ENCODE assay signal across 20 cellular contexts in the genomic region with DNA sequence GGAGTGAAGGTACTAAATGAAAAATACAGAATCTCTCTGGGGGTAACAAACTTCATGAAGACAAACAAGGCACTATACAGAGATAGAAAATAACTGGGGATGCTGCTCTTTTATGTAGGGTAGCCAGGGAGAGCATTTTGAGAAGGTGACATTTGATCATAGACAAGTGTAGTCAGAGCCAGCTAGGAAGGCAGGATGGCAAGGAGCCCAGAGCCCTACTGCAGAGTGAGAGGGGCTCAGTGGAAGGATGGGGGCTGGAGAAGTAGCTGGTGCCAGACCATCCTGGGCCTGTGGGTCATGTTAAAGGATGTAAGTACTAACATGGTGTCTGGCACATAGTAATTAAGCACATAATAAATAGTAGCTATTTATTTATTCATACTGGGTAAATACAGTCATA.
"Had no signal": no experiment of that assay in that cellular context is flagged by ENCODE, and none has a peak within 500 bp of the region (broad histone marks: within the 10 kb centered on the region; RNA-seq: fewer than 3 reads in every experiment).

No MANE protein-coding gene starts in this region.

- H3K27ac ChIP-seq: breast epithelium, left lung, testis had no signal

- H3K27me3 ChIP-seq: breast epithelium, left lung, testis, uterus had no signal

- DNase-seq: activated CD4-positive, alpha-beta memory T cell treated with anti-CD3 and anti-CD28 coated beads for 36 hours; activated CD4-positive, alpha-beta T cell treated with anti-CD3 and anti-CD28 coated beads for 4 hours; activated CD4-positive, CD25-positive, alpha-beta regulatory T cell; activated naive CD4-positive, alpha-beta T cell treated with Interleukin-2 at 50 U/mL for 16 hours; activated naive CD8-positive, alpha-beta T cell treated with anti-CD3 and anti-CD28 coated beads for 36 hours; activated T-cell treated with anti-CD3 and anti-CD28 coated beads, Interleukin-2, amount 50 U/mL, for 48 hours; effector CD4-positive, alpha-beta T cell; erythroblast; foreskin fibroblast; kidney; left lung; mammary epithelial cell; naive thymus-derived CD8-positive, alpha-beta T cell; stimulated activated CD4-positive, alpha-beta T cell treated with anti-CD3 and anti-CD28 coated beads, Interleukin-2, amount 100 ng/mL, for 48 hours; stimulated activated CD8-positive, alpha-beta memory T cell treated with anti-CD3 and anti-CD28 coated beads, Interleukin-4, amount 100 ng/mL, for 48 hours; stimulated activated naive CD4-positive, alpha-beta T cell; testis; trophoblast cell had no signal

- ATAC-seq: left lung; naive thymus-derived CD8-positive, alpha-beta T cell had no signal

- H3K36me3 ChIP-seq: breast epithelium, left lung, uterus had no signal

- H3K4me3 ChIP-seq: breast epithelium, left lung, testis, uterus had no signal

- H3K9me3 ChIP-seq: breast epithelium, left lung, testis, uterus had no signal

- H3K4me1 ChIP-seq: breast epithelium, left lung, testis had no signal
